Comparison of ENCODE assay signal across 13 cellular contexts in the genomic region with DNA sequence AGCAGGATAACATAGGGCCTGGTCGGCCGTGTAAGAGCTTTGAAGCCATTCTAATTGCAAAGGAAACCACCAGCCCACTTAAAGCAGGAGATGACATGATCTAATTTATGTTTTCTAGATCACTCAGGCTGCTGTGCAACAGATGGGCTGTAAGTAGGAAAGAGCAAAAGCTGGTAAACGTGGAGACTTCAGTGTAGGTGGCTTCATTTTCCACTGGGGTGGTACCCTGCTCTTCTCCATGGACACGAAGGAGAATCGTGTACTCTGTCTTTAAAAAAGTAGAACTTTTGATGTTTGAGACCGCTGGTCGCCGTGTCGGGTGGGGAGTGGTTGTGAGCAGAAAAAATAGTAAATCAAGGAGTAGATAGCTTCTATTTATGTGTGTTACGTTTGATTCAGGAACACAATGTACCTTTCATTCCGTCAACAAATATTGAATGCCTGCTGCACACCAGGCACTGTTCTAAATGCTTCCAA. TPM values are rescaled to one million over a fixed set of nuclear protein-coding genes. Genes with fewer than 3 reads are reported as not detected.
DNase-seq lines count a peak whose midpoint lies in the region; ATAC-seq, FAIRE-seq and TF ChIP-seq lines count a peak whose summit lies in the region.
"Had no signal": no experiment of that assay in that cellular context is flagged by ENCODE, and none has a peak within 500 bp of the region (broad histone marks: within the 10 kb centered on the region; RNA-seq: fewer than 3 reads in every experiment).

No MANE protein-coding gene starts in this region.

- intact Hi-C loops in cardiac septum (cut with DNase I): no loop called here
- intact Hi-C loops in left cardiac atrium (cut with DNase I): no loop called here
- intact Hi-C loops in testis (cut with DNase I; ENCODE audit: low total_unique reads): no loop called here

- H3K27ac ChIP-seq in right atrium auricular region: peak overlapping the region; percentile 56 to 61
- peak overlapping the region; percentile 80 to 89 (median 84) for H3K27ac ChIP-seq in upper lobe of left lung
- peak overlapping the region in 1 of 2 donors; percentile 62 for H3K27ac ChIP-seq in testis
- H3K27ac ChIP-seq: BLaER1 had no signal

- no peaks in the 10 kb centered on the region for H3K27me3 Mint-ChIP-seq in activated naive CD8-positive, alpha-beta T cell
- H3K27me3 Mint-ChIP-seq: memory B cell; stimulated activated naive B cell treated with anti-CD40 and anti-IgM and Interleukin-4, amounts not matched to agents 10 μg/mL and 1 μg/mL and 100 μg/mL, for 72 hours had no signal

- peaks cover 88% of the 10 kb centered on the region for H3K4me1 Mint-ChIP-seq in activated naive CD8-positive, alpha-beta T cell (ENCODE audit: low read depth)

- H3K36me3 ChIP-seq in right atrium auricular region: no peaks in the 10 kb centered on the region
- peaks cover 0 to 7% (median 0%) of the 10 kb centered on the region in 4 donors for H3K36me3 ChIP-seq in upper lobe of left lung
- no peaks in the 10 kb centered on the region for H3K36me3 ChIP-seq in testis (ENCODE audit: low read depth, missing control alignments)

- TF ChIP-seq POLR2A in upper lobe of left lung (IDR thresholded peaks at IDR 0.05): no peak
- no peak for TF ChIP-seq POLR2A in testis (IDR thresholded peaks at IDR 0.05)

- H3K4me1 ChIP-seq in right atrium auricular region (peaks cover 0 to 12% of the 10 kb centered on the region in 2 donors), upper lobe of left lung (peaks cover 22 to 48% (median 37%) of the 10 kb centered on the region in 4 donors), testis (peaks cover 8% of the 10 kb centered on the region)

- H3K27me3 ChIP-seq in right atrium auricular region (no peaks in the 10 kb centered on the region), upper lobe of left lung (no peaks in the 10 kb centered on the region), testis (no peaks in the 10 kb centered on the region)
- H3K27me3 ChIP-seq: BLaER1 had no signal

- 53 to 69% methylated on average over 11 of the region's 11 CpGs for WGBS in upper lobe of left lung, 2 donors
- 60 to 71% methylated on average over 11 of the region's 11 CpGs for WGBS in testis, 2 donors

- FAIRE-seq in D721Med (lab: Jason Lieb, UNC): no peak
- FAIRE-seq: frontal cortex had no signal

- ATAC-seq in left cardiac atrium (no peak), upper lobe of left lung (ENCODE audit: low FRiP score in 2 of 2) (no peak)

- DNase-seq in cardiac septum (ENCODE audit: low spot score) (peak; percentile 66), left cardiac atrium (no peak), right atrium auricular region (ENCODE audit: low spot score) (peak; percentile 51), upper lobe of left lung (no peak), testis (no peak), NK-92 (lab: John Stamatoyannopoulos, UW; ENCODE audit: unreplicated experiment) (no peak), D721Med (ENCODE audit: insufficient read length, low spot score) (no peak)
- DNase-seq: NCI-H526 treated with DMSO at 0.1 percent for 48 hours; stimulated activated naive B cell treated with anti-CD40 and anti-IgM and Interleukin-4, amounts not matched to agents 10 μg/mL and 1 μg/mL and 100 μg/mL, for 72 hours had no signal

- no peaks in the 10 kb centered on the region for H3K9me3 Mint-ChIP-seq in activated naive CD8-positive, alpha-beta T cell (ENCODE audit: low read depth)
- H3K9me3 Mint-ChIP-seq: memory B cell; stimulated activated naive B cell treated with anti-CD40 and anti-IgM and Interleukin-4, amounts not matched to agents 10 μg/mL and 1 μg/mL and 100 μg/mL, for 72 hours had no signal

- TF ChIP-seq CTCF in right atrium auricular region (IDR thresholded peaks at IDR 0.05) (no peak), upper lobe of left lung (IDR thresholded peaks at IDR 0.05) (no peak), testis (IDR thresholded peaks at IDR 0.05) (no peak), D721Med (IDR thresholded peaks at IDR 0.05; ENCODE audit: insufficient read depth, missing control alignments) (no peak)

- peak overlapping the region; percentile 99 for H3K27ac Mint-ChIP-seq in activated naive CD8-positive, alpha-beta T cell
- H3K27ac Mint-ChIP-seq: memory B cell; stimulated activated naive B cell treated with anti-CD40 and anti-IgM and Interleukin-4, amounts not matched to agents 10 μg/mL and 1 μg/mL and 100 μg/mL, for 72 hours had no signal

- peak in 2 of 4 donors; percentile 19 to 32 for TF ChIP-seq EP300 in upper lobe of left lung (IDR thresholded peaks at IDR 0.05)

- H3K4me3 ChIP-seq in right atrium auricular region (no peak overlapping the region), upper lobe of left lung (peak overlapping the region in 1 of 4 donors; percentile 4), testis (no peak overlapping the region)
- H3K4me3 ChIP-seq: BLaER1 had no signal

- peaks cover 8% of the 10 kb centered on the region for H3K36me3 Mint-ChIP-seq in activated naive CD8-positive, alpha-beta T cell

- H3K4me3 Mint-ChIP-seq in activated naive CD8-positive, alpha-beta T cell: peak overlapping the region; percentile 86
- H3K4me3 Mint-ChIP-seq: memory B cell; stimulated activated naive B cell treated with anti-CD40 and anti-IgM and Interleukin-4, amounts not matched to agents 10 μg/mL and 1 μg/mL and 100 μg/mL, for 72 hours had no signal

- H3K9me3 ChIP-seq in right atrium auricular region (no peaks in the 10 kb centered on the region), upper lobe of left lung (no peaks in the 10 kb centered on the region), testis (no peaks in the 10 kb centered on the region)
- H3K9me3 ChIP-seq: BLaER1 had no signal

RNA-seq across cellular contexts. Expression of a gene that starts 6.4 kb away (rescaled TPM):
- total RNA-seq in cardiac septum (0.30 TPM), left cardiac atrium (under 1 TPM; 0.65 to 0.80 TPM), right atrium auricular region (1 to 10 TPM; 2.0 to 2.4 TPM), upper lobe of left lung (10 to 100 TPM; 13.4 to 31.4 (median 19.5) TPM), testis (1 to 10 TPM in 1 of 2 donors, under 1 TPM in 1; 0.79 to 1.8 TPM)
- polyA plus RNA-seq in testis (ENCODE audit: insufficient read depth, low read depth, low replicate concordance): 0.92 TPM

RNA-seq across cellular contexts. Expression of a gene that starts 26.0 kb away (rescaled TPM):
- total RNA-seq in cardiac septum (15.3 TPM), left cardiac atrium (10 to 100 TPM; 20.2 to 20.9 TPM), right atrium auricular region (10 to 100 TPM; 16.4 to 22.8 TPM), upper lobe of left lung (10 to 100 TPM in 5 of 6 donors, 1 to 10 TPM in 1; 3.3 to 30.5 (median 22.5) TPM), testis (10 to 100 TPM; 41.8 to 53.3 TPM)
- polyA plus RNA-seq in testis (ENCODE audit: insufficient read depth, low read depth, low replicate concordance): 80.6 TPM

RNA-seq across cellular contexts. Expression of a gene that starts 26.4 kb away (rescaled TPM):
- 3.2 TPM for total RNA-seq in cardiac septum
- 10 to 100 TPM in 1 of 2 donors, 1 to 10 TPM in 1; 8.9 to 10.3 TPM for total RNA-seq in left cardiac atrium
- 1 to 10 TPM; 2.0 to 7.6 TPM for total RNA-seq in right atrium auricular region
- total RNA-seq in upper lobe of left lung: 1 to 10 TPM in 4 of 6 donors, under 1 TPM in 1, not detected in 1; 0.44 to 3.9 (median 3.3) TPM
- total RNA-seq in testis: 10 to 100 TPM; 27.2 to 35.4 TPM
- polyA plus RNA-seq in testis (ENCODE audit: insufficient read depth, low read depth, low replicate concordance): 87.6 TPM

RNA-seq across cellular contexts. Expression of a gene that starts 50.0 kb away (rescaled TPM):
- total RNA-seq in cardiac septum: 76.0 TPM
- total RNA-seq in left cardiac atrium: 10 to 100 TPM; 68.6 to 73.2 TPM
- 10 to 100 TPM; 48.6 to 49.4 TPM for total RNA-seq in right atrium auricular region
- 10 to 100 TPM; 35.6 to 87.8 (median 63.5) TPM for total RNA-seq in upper lobe of left lung
- 10 to 100 TPM; 76.4 to 80.4 TPM for total RNA-seq in testis
- polyA plus RNA-seq in testis (ENCODE audit: insufficient read depth, low read depth, low replicate concordance): 144 TPM

RNA-seq across cellular contexts. Expression of a gene that starts 59.6 kb away (rescaled TPM):
- total RNA-seq in cardiac septum (41.5 TPM), left cardiac atrium (10 to 100 TPM; 31.1 to 32.9 TPM), right atrium auricular region (10 to 100 TPM; 26.3 to 29.9 TPM), upper lobe of left lung (10 to 100 TPM; 15.0 to 41.2 (median 31.6) TPM), testis (10 to 100 TPM; 26.7 to 33.9 TPM)
- 29.5 TPM for polyA plus RNA-seq in testis (ENCODE audit: insufficient read depth, low read depth, low replicate concordance)

Comparison
In these comparisons a context has a peak if more than half of its experiments do, and no peak if none do; other contexts are left out.
1. DNase-seq: peak in cardiac septum (single experiment) and right atrium auricular region (single experiment); none in left cardiac atrium (single experiment), upper lobe of left lung (0 of 2), testis (single experiment), NK-92 (single experiment) and D721Med (single experiment).
2. RNA of a gene that starts 6.4 kb away (total RNA-seq): 13.4 to 31.4 TPM in upper lobe of left lung; 2.0 to 2.4 TPM in right atrium auricular region, 0.79 to 1.8 TPM in testis, 0.65 to 0.80 TPM in left cardiac atrium and 0.30 TPM in cardiac septum (single experiment); every median in the first group is over 4 times any median in the second.